Comparison of ENCODE assay signal across 8 cellular contexts in the genomic region with DNA sequence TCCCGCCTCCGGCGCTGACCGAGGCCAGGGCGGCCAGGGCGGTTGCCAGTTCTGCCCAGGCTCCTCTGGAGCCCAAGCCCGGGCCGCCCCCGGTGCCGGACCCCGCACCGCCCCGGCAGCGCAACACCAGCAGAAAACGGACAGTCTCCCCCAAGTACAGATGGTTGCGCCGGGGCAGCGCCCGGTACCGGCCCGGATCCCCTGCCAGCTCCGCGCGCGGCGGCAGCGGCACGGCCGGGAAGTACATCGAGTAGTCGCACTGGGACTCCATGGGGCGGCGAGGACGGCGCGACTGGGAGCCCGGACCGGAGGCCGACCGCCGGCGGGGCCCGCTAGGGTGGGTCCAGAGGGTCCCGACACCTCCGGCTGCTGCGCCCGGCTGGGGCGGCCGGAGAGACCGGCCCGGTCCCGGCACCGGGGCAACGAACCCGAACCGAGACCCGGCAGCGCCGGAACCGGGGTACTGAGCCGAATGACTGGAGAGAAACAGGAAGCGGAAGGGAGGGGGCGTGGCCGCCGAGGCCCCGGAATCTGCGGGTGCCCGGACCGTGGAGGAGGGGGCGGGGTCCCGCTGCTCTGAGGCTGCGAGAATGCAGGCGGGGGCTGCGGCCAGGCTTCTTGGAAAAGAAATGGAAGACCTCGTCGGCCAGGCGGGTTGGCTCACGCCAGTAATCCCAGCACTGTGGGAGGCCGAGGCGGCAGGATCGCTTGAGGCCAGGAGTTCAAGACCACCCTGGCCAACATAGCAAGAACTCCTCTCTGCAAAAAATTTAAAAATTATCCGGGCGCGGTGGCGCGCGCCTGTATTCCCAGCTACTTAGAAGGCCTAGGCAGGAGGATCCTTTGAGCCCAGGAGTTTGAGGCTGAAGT. TPM values are rescaled to one million over a fixed set of nuclear protein-coding genes. Genes with fewer than 3 reads are reported as not detected.
DNase-seq lines count a peak whose midpoint lies in the region; ATAC-seq and TF ChIP-seq lines count a peak whose summit lies in the region.

A gene with protein sequence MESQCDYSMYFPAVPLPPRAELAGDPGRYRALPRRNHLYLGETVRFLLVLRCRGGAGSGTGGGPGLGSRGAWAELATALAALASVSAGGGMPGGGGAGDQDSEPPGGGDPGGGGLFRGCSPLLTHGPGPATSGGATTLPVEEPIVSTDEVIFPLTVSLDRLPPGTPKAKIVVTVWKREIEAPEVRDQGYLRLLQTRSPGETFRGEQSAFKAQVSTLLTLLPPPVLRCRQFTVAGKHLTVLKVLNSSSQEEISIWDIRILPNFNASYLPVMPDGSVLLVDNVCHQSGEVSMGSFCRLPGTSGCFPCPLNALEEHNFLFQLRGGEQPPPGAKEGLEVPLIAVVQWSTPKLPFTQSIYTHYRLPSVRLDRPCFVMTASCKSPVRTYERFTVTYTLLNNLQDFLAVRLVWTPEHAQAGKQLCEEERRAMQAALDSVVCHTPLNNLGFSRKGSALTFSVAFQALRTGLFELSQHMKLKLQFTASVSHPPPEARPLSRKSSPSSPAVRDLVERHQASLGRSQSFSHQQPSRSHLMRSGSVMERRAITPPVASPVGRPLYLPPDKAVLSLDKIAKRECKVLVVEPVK (minus strand): TSS at position 495 of the 870 bp plus-strand sequence. CDS start 224 bp downstream, at position 271.

- TF ChIP-seq POLR2A in GM18526 (IDR thresholded peaks at IDR 0.05; ENCODE audit: extremely low read depth, insufficient read length): peak; percentile 76

- H3K9me3 ChIP-seq in iPS-18a (ENCODE audit: control insufficient read depth, low read depth, low read length) (no peaks in the 10 kb centered on the region), skeletal muscle satellite cell (replicated peaks; ENCODE audit: low read length) (no peaks in the 10 kb centered on the region)

- H3K36me3 ChIP-seq in iPS-18a (ENCODE audit: control insufficient read depth, low read depth, low read length) (peaks cover 24% of the 10 kb centered on the region), skeletal muscle satellite cell (ENCODE audit: insufficient read depth, low read length) (peaks cover 35% of the 10 kb centered on the region)

- H3K4me2 ChIP-seq in skeletal muscle satellite cell (ENCODE audit: low read length): peak within 1 kb of the TSS; percentile 92

- DNase-seq in NCI-H2196 (lab: John Stamatoyannopoulos, UW; ENCODE audit: unreplicated experiment) (peak; percentile 88), brain pericyte (ENCODE audit: low read depth, low spot score) (peak; percentile 47)

- H3K27me3 ChIP-seq in iPS-18a (ENCODE audit: control insufficient read depth, insufficient read depth, low read length) (no peaks in the 10 kb centered on the region), skeletal muscle satellite cell (ENCODE audit: control insufficient read depth, insufficient read depth, low read length) (no peaks in the 10 kb centered on the region)

- H3K4me3 ChIP-seq in iPS-18a (ENCODE audit: low read length) (peak within 1 kb of the TSS; percentile 82), skeletal muscle satellite cell (ENCODE audit: low read length) (peak within 1 kb of the TSS; percentile 99)

- H3K27ac ChIP-seq in VCaP (peak within 1 kb of the TSS; percentile 88), iPS-18a (ENCODE audit: low read length) (no peak within 1 kb of the TSS)

- ATAC-seq in HG03097 (IDR thresholded peaks at IDR 0.05; ENCODE audit: low FRiP score, unreplicated experiment) (peak; percentile 59), GM18519 (IDR thresholded peaks at IDR 0.05; ENCODE audit: low FRiP score, unreplicated experiment) (no peak)

- no peak for TF ChIP-seq CTCF in VCaP (conservative IDR thresholded peaks at IDR 0.05)

- H3K9ac ChIP-seq in iPS-18a (ENCODE audit: low read length) (peak within 1 kb of the TSS; percentile 69), skeletal muscle satellite cell (ENCODE audit: low read depth, low read length) (peak within 1 kb of the TSS; percentile 95)

- H3K4me1 ChIP-seq in iPS-18a (ENCODE audit: control insufficient read depth, low read depth, low read length) (peaks cover 4% of the 10 kb centered on the region), skeletal muscle satellite cell (ENCODE audit: control insufficient read depth, insufficient read depth, low read length) (peaks cover 17% of the 10 kb centered on the region)

RNA-seq across cellular contexts. Expression of the gene that starts here (rescaled TPM):
- total RNA-seq in skeletal muscle satellite cell (2012; rRNA removed): 6.8 and 8.5 TPM in 2 replicates
